ENCODE assay signal across 1 cellular context in genomic region chr20:44403194-44404112, GRCh38.
TF ChIP-seq lines count a peak whose summit lies in the region.

No MANE protein-coding gene starts in this region.

TF ChIP-seq in A549, 52 proteins besides CTCF, POLR2A, EP300 and RAD21 (continued from another document):
- no peak for TF ChIP-seq NPAS2 (CRISPR knock-in tag; IDR thresholded peaks at IDR 0.05; ENCODE audit: borderline replicate concordance)
- TF ChIP-seq TP53 (CRISPR knock-in tag; IDR thresholded peaks at IDR 0.05): no peak
- TF ChIP-seq EHF (CRISPR knock-in tag; IDR thresholded peaks at IDR 0.05): no peak
- TF ChIP-seq, protein P1, sequence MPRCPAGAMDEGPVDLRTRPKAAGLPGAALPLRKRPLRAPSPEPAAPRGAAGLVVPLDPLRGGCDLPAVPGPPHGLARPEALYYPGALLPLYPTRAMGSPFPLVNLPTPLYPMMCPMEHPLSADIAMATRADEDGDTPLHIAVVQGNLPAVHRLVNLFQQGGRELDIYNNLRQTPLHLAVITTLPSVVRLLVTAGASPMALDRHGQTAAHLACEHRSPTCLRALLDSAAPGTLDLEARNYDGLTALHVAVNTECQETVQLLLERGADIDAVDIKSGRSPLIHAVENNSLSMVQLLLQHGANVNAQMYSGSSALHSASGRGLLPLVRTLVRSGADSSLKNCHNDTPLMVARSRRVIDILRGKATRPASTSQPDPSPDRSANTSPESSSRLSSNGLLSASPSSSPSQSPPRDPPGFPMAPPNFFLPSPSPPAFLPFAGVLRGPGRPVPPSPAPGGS (IDR thresholded peaks at IDR 0.05): no peak
- no peak for TF ChIP-seq MYC (IDR thresholded peaks at IDR 0.05; ENCODE audit: borderline replicate concordance, low read length)
- no peak for TF ChIP-seq HOXB5 (CRISPR knock-in tag; IDR thresholded peaks at IDR 0.05)
- no peak for TF ChIP-seq NFE2L2 (conservative IDR thresholded peaks at IDR 0.05; ENCODE audit: low read length)
- TF ChIP-seq JUN (IDR thresholded peaks at IDR 0.05): no peak
- TF ChIP-seq NR3C1 (IDR thresholded peaks at IDR 0.05): no peak
- TF ChIP-seq, protein P2, sequence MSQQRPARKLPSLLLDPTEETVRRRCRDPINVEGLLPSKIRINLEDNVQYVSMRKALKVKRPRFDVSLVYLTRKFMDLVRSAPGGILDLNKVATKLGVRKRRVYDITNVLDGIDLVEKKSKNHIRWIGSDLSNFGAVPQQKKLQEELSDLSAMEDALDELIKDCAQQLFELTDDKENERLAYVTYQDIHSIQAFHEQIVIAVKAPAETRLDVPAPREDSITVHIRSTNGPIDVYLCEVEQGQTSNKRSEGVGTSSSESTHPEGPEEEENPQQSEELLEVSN (IDR thresholded peaks at IDR 0.05; ENCODE audit: borderline replicate concordance, low read depth): no peak
- TF ChIP-seq CEBPB (IDR thresholded peaks at IDR 0.05): no peak
- TF ChIP-seq, protein P3, sequence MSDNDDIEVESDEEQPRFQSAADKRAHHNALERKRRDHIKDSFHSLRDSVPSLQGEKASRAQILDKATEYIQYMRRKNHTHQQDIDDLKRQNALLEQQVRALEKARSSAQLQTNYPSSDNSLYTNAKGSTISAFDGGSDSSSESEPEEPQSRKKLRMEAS (IDR thresholded peaks at IDR 0.05): no peak
